In genomic region chr3:139304383-139304782, GRCh38 we compare ENCODE assay signal across 22 cellular contexts.
"Had no signal": no experiment of that assay in that cellular context is flagged by ENCODE, and none has a peak within 500 bp of the region (broad histone marks: within the 10 kb centered on the region; RNA-seq: fewer than 3 reads in every experiment).

No MANE protein-coding gene starts in this region.

- H3K79me2 ChIP-seq: parathyroid adenoma had no signal

- H2AFZ ChIP-seq: parathyroid adenoma had no signal

- ATAC-seq: activated CD8-positive, alpha-beta memory T cell treated with anti-CD3 and anti-CD28 coated beads, Interleukin-2, amount 10 ng/mL, durations not matched to agents 7 days and 5 days; activated T-helper 17 cell treated with anti-CD3 and anti-CD28 coated beads, Interleukin-2, amount 50 U/mL, for 72 hours; body of pancreas; effector memory CD8-positive, alpha-beta T cell; lower lobe of right lung; natural killer cell; sciatic nerve; stimulated activated effector memory CD8-positive, alpha-beta T cell treated with anti-CD3 and anti-CD28 coated beads, Interleukin-12 subunit alpha, Interleukin-12 subunit beta, amount 100 ng/mL, for 72 hours had no signal

- H3K4me1 ChIP-seq: esophagus squamous epithelium, lower lobe of right lung, parathyroid adenoma, stomach, testis had no signal

- H3K36me3 ChIP-seq: esophagus squamous epithelium, lower lobe of right lung, neutrophil, stomach had no signal

- H3K9me3 ChIP-seq: body of pancreas, esophagus squamous epithelium, lower lobe of right lung, neutrophil, stomach, testis had no signal

- DNase-seq: activated B cell treated with CpG ODN at 0.5 μM for 24 hours; activated CD4-positive, alpha-beta memory T cell treated with anti-CD3 and anti-CD28 coated beads, Interleukin-2, amount 10 ng/mL, durations not matched to agents 7 days and 5 days; activated CD4-positive, alpha-beta T cell treated with anti-CD3 and anti-CD28 coated beads for 48 hours; activated CD8-positive, alpha-beta memory T cell treated with anti-CD3 and anti-CD28 coated beads, Interleukin-2, amount 10 ng/mL, durations not matched to agents 7 days and 5 days; activated naive CD4-positive, alpha-beta T cell; activated naive CD8-positive, alpha-beta T cell treated with anti-CD3 and anti-CD28 coated beads for 36 hours; activated T-cell treated with anti-CD3 and anti-CD28 coated beads, Interleukin-2, amount 50 U/mL, for 1 hour; body of pancreas; effector memory CD8-positive, alpha-beta T cell; esophagus squamous epithelium; hypothalamus; islet precursor cell; lower lobe of right lung; natural killer cell; stimulated activated CD4-positive, alpha-beta T cell treated with anti-CD3 and anti-CD28 coated beads, Interleukin-4, amount 100 ng/mL, for 24 hours; stomach; testis had no signal

- H3K27ac ChIP-seq: body of pancreas, esophagus squamous epithelium, lower lobe of right lung, neutrophil, parathyroid adenoma, stomach, testis had no signal

- H3K4me3 ChIP-seq: body of pancreas, esophagus squamous epithelium, lower lobe of right lung, stomach, testis had no signal

- H3K9ac ChIP-seq: parathyroid adenoma had no signal

- H3K27me3 ChIP-seq: body of pancreas, esophagus squamous epithelium, neutrophil, stomach, testis had no signal
